In the genomic region with DNA sequence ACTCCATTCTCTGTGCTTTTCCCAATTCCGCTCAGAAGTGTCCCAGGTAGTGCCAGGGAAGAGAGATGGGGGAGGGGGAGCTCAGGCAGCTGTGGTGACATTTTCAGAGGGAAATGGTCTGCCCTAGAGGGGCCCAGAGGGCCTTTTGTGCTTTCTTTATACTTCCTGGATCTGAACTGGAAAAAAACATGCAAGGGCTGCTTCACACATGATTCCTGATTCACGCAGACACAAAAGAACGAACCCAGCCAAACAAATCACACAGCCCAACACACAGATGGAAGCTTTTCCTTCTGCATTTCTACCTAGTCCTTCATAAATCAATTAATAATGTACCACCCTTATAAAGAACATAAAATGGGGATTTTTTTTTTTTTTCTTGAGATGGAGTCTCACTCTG, we compare ENCODE assay signal across 16 cellular contexts. TPM values are rescaled to one million over a fixed set of nuclear protein-coding genes. Genes with fewer than 3 reads are reported as not detected.
A peak's percentile ranks its signal among the peaks of the same experiment; 100 is the strongest.
DNase-seq lines count a peak whose midpoint lies in the region; TF ChIP-seq lines count a peak whose summit lies in the region.
"Had no signal": no experiment of that assay in that cellular context is flagged by ENCODE, and none has a peak within 500 bp of the region (broad histone marks: within the 10 kb centered on the region; RNA-seq: fewer than 3 reads in every experiment).

No MANE protein-coding gene starts in this region.

- H3K4me1 Mint-ChIP-seq in activated CD4-positive, alpha-beta T cell treated with anti-CD3 and anti-CD28 coated beads, Interleukin-2, amount 10 ng/mL, durations not matched to agents 7 days and 5 days: peaks cover 30% of the 10 kb centered on the region
- H3K4me1 Mint-ChIP-seq in HFFc6 (ENCODE audit: low read depth): peaks cover 5% of the 10 kb centered on the region; the same call in 1 of the 2 replicates

- CTCF ChIA-PET in activated CD4-positive, alpha-beta T cell treated with anti-CD3 and anti-CD28 coated beads, Interleukin-2, amount 10 ng/mL, durations not matched to agents 7 days and 5 days (lab: Charles Lee): interaction anchor here (0.6 to 1.4 kb wide), 3 partner anchors 9 to 144 kb away, joined by 4 to 6 read pairs (median 5); no protein-coding TSS in a partner anchor
- CTCF ChIA-PET in RWPE1 (lab: Yijun Ruan, JAX): interaction anchor here (0.6 kb wide), 1 partner anchor 35 kb away, joined by 3 read pairs; no protein-coding TSS in a partner anchor
- CTCF ChIA-PET in HEK293T (lab: Yijun Ruan, JAX): no interaction called here

- H3K36me3 ChIP-seq in esophagus squamous epithelium: peaks cover 0 to 59% (median 9%) of the 10 kb centered on the region in 3 donors
- peaks cover 49% of the 10 kb centered on the region for H3K36me3 ChIP-seq in suprapubic skin

- peaks cover 10 to 51% (median 33%) of the 10 kb centered on the region in 3 donors for H3K4me1 ChIP-seq in esophagus squamous epithelium
- peaks cover 26% of the 10 kb centered on the region for H3K4me1 ChIP-seq in suprapubic skin

- peaks cover 78% of the 10 kb centered on the region for H3K36me3 Mint-ChIP-seq in activated CD4-positive, alpha-beta T cell treated with anti-CD3 and anti-CD28 coated beads, Interleukin-2, amount 10 ng/mL, durations not matched to agents 7 days and 5 days (ENCODE audit: low read depth)
- peaks cover 16% of the 10 kb centered on the region for H3K36me3 Mint-ChIP-seq in HFFc6 (ENCODE audit: low read depth)

- TF ChIP-seq POLR2A in esophagus squamous epithelium (IDR thresholded peaks at IDR 0.05) (no peak), suprapubic skin (IDR thresholded peaks at IDR 0.05) (no peak)

- H3K27ac Mint-ChIP-seq in activated CD4-positive, alpha-beta T cell treated with anti-CD3 and anti-CD28 coated beads, Interleukin-2, amount 10 ng/mL, durations not matched to agents 7 days and 5 days: peak overlapping the region; percentile 61
- H3K27ac Mint-ChIP-seq in HFFc6: no peak overlapping the region
- H3K27ac Mint-ChIP-seq: IgD-negative memory B cell had no signal

- H3K27ac ChIP-seq in RWPE1 (peak overlapping the region; percentile 93), esophagus squamous epithelium (peak overlapping the region; percentile 70 to 88 (median 76)), suprapubic skin (peak overlapping the region; percentile 56)

- H3K9me3 Mint-ChIP-seq in activated CD4-positive, alpha-beta T cell treated with anti-CD3 and anti-CD28 coated beads, Interleukin-2, amount 10 ng/mL, durations not matched to agents 7 days and 5 days: peaks cover 12% of the 10 kb centered on the region
- H3K9me3 Mint-ChIP-seq in HFFc6: no peaks in the 10 kb centered on the region
- H3K9me3 Mint-ChIP-seq: IgD-negative memory B cell had no signal

- intact Hi-C loops in esophagus squamous epithelium (cut with DNase I): no loop called here

- H3K4me3 ChIP-seq in esophagus squamous epithelium (no peak overlapping the region), suprapubic skin (no peak overlapping the region)

- H3K4me3 Mint-ChIP-seq in activated CD4-positive, alpha-beta T cell treated with anti-CD3 and anti-CD28 coated beads, Interleukin-2, amount 10 ng/mL, durations not matched to agents 7 days and 5 days: no peak overlapping the region
- H3K4me3 Mint-ChIP-seq in HFFc6: no peak overlapping the region
- H3K4me3 Mint-ChIP-seq: CD14-positive monocyte, IgD-negative memory B cell had no signal

- WGBS in esophagus squamous epithelium, 2 donors: 40% methylated on average over 2 to 3 of the region's 3 CpGs
- WGBS in suprapubic skin: 82% methylated on average over 3 of the region's 3 CpGs

- H3K27me3 ChIP-seq in esophagus squamous epithelium: no peaks in the 10 kb centered on the region
- no peaks in the 10 kb centered on the region for H3K27me3 ChIP-seq in suprapubic skin

- H3K9me3 ChIP-seq in esophagus squamous epithelium (no peaks in the 10 kb centered on the region), suprapubic skin (no peaks in the 10 kb centered on the region)

- no peak for DNase-seq in activated CD4-positive, alpha-beta T cell treated with anti-CD3 and anti-CD28 coated beads, Interleukin-2, amount 10 ng/mL, durations not matched to agents 7 days and 5 days
- DNase-seq in activated CD4-positive, alpha-beta T cell treated with anti-CD3 and anti-CD28 coated beads for 1 hour: no peak
- DNase-seq in RWPE1 (ENCODE audit: low spot score) (no peak), esophagus squamous epithelium (lab: John Stamatoyannopoulos, UW) (no peak), suprapubic skin (ENCODE audit: low spot score in 2 of 2) (no peak), GM19240 (ENCODE audit: insufficient read length, low spot score) (no peak), HEK293T (ENCODE audit: extremely low spot score) (no peak), HFFc6 (no peak)
- DNase-seq: COR-L47, H7, NCI-H1930, NCI-H2171 treated with DMSO at 0.1 percent for 48 hours, SHP77 had no signal

- POLR2A ChIA-PET in activated CD4-positive, alpha-beta T cell treated with anti-CD3 and anti-CD28 coated beads, Interleukin-2, amount 10 ng/mL, durations not matched to agents 7 days and 5 days (lab: Charles Lee): no interaction called here
- POLR2A ChIA-PET in RWPE1 (lab: Yijun Ruan, JAX; ENCODE audit: low non-redundant PET) (no interaction called here), HEK293T (lab: Yijun Ruan, JAX) (no interaction called here)

- TF ChIP-seq EP300 in suprapubic skin (IDR thresholded peaks at IDR 0.05): no peak

- no peaks in the 10 kb centered on the region for H3K27me3 Mint-ChIP-seq in activated CD4-positive, alpha-beta T cell treated with anti-CD3 and anti-CD28 coated beads, Interleukin-2, amount 10 ng/mL, durations not matched to agents 7 days and 5 days
- H3K27me3 Mint-ChIP-seq in HFFc6 (ENCODE audit: insufficient read depth): peaks cover 2% of the 10 kb centered on the region; the same call in 1 of the 2 replicates
- H3K27me3 Mint-ChIP-seq: IgD-negative memory B cell had no signal

- no peak for TF ChIP-seq CTCF in RWPE1 (conservative IDR thresholded peaks at IDR 0.05; ENCODE audit: low read depth)
- TF ChIP-seq CTCF in esophagus squamous epithelium (IDR thresholded peaks at IDR 0.05): no peak
- no peak for TF ChIP-seq CTCF in suprapubic skin (IDR thresholded peaks at IDR 0.05)
- TF ChIP-seq CTCF in HFFc6 (IDR thresholded peaks at IDR 0.05): no peak

TF ChIP-seq in HEK293T, 16 proteins besides CTCF, POLR2A, EP300 and RAD21:
- no peak for TF ChIP-seq NFRKB (IDR thresholded peaks at IDR 0.05)
- no peak for TF ChIP-seq SP1 (IDR thresholded peaks at IDR 0.05)
- TF ChIP-seq FOXA1 (IDR thresholded peaks at IDR 0.05): no peak

RNA-seq across cellular contexts. Expression of a gene that starts 26.5 kb away (rescaled TPM):
- 10 to 100 TPM; 32.7 to 33.0 TPM for total RNA-seq in activated CD4-positive, alpha-beta T cell treated with anti-CD3 and anti-CD28 coated beads, Interleukin-2, amount 10 ng/mL, durations not matched to agents 7 days and 5 days
- total RNA-seq in esophagus squamous epithelium (10 to 100 TPM in 2 of 4 donors, 1 to 10 TPM in 2; 4.0 to 17.5 (median 10.2) TPM), suprapubic skin (1 to 10 TPM in 3 of 4 donors, under 1 TPM in 1; 0.95 to 4.3 (median 1.6) TPM)
- under 1 TPM; 0.34 to 0.88 (median 0.52) TPM for total RNA-seq in HFFc6 (2021; fragmentation: NEBNext Ultra II Directional; extraction: Animal tissue kit (Norgen Biotek cat#: 25700))
- total RNA-seq: NCI-H460 had no signal
